In genomic region chr13:87322386-87322785, GRCh38 we compare ENCODE assay signal across 9 cellular contexts.
"Had no signal": no experiment of that assay in that cellular context is flagged by ENCODE, and none has a peak within 500 bp of the region (broad histone marks: within the 10 kb centered on the region; RNA-seq: fewer than 3 reads in every experiment).

No MANE protein-coding gene starts in this region.

- H3K27ac Mint-ChIP-seq: GM23338, HFFc6, IgD-negative memory B cell had no signal

- DNase-seq: H7, HFFc6, KG1 had no signal

- H3K4me2 ChIP-seq: GM23338 had no signal

- H3K4me1 Mint-ChIP-seq: GM23338, IgD-negative memory B cell had no signal

- H3K4me1 ChIP-seq: HAP-1 had no signal

- H2AFZ ChIP-seq: GM23338 had no signal

- H3K27me3 Mint-ChIP-seq: IgD-negative memory B cell had no signal

- H3K9me3 ChIP-seq: HAP-1 had no signal

- H3K36me3 ChIP-seq: HAP-1 had no signal

- H3K36me3 Mint-ChIP-seq: IgD-negative memory B cell had no signal

- FAIRE-seq: H1, HTR-8/SVneo had no signal

- H3K4me3 Mint-ChIP-seq: GM23338, HFFc6, IgD-negative memory B cell had no signal

- H3K4me3 ChIP-seq: GM23338, HAP-1 had no signal

- ATAC-seq: GM23338, HCT116 had no signal
